In the genomic region with DNA sequence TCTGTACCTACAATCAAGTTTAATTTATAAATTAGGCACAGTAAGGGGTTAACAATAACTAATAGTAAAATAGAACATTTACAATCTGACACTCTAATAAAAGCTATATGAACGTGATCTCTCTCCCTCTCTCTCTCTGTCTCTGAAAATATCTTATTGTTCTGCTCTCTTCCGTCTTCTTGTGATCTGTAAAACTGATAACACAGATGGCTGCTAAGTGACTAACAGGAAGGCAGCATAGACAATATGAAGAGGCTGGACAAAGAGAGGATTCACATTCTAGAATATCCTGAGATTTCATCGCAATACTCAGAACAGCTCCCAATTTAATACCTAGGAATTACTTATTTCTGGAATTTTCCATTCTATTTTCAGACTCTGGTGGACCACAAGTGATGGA, we compare ENCODE assay signal across 22 cellular contexts.
"Had no signal": no experiment of that assay in that cellular context is flagged by ENCODE, and none has a peak within 500 bp of the region (broad histone marks: within the 10 kb centered on the region; RNA-seq: fewer than 3 reads in every experiment).

No MANE protein-coding gene starts in this region.

- H3K4me3 ChIP-seq: dorsolateral prefrontal cortex, gastrocnemius medialis, lung, ovary, psoas muscle, sigmoid colon, stomach, thyroid gland, vagina had no signal

- H3K27me3 ChIP-seq: gastrocnemius medialis, ovary, sigmoid colon, stomach, thyroid gland, vagina had no signal

- ATAC-seq: esophagus mucosa; gastrocnemius medialis; natural killer cell; psoas muscle; right cardiac atrium; stimulated activated effector memory CD8-positive, alpha-beta T cell treated with anti-CD3 and anti-CD28 coated beads, Interleukin-12 subunit alpha, Interleukin-12 subunit beta, amount 100 ng/mL, for 72 hours had no signal

- H3K27ac ChIP-seq: dorsolateral prefrontal cortex, epithelial cell of prostate, gastrocnemius medialis, ovary, psoas muscle, sigmoid colon, stomach, thyroid gland, vagina had no signal

- DNase-seq: dorsolateral prefrontal cortex; effector CD4-positive, alpha-beta T cell; foreskin fibroblast; gastrocnemius medialis; natural killer cell; occipital lobe; ovary; posterior cingulate gyrus; psoas muscle; right cardiac atrium; sigmoid colon; stimulated activated CD4-positive, alpha-beta T cell treated with anti-CD3 and anti-CD28 coated beads, Interleukin-2, amount 100 ng/mL, for 24 hours; stimulated activated CD4-positive, alpha-beta T cell treated with anti-CD3 and anti-CD28 coated beads, Interleukin-4, amount 100 ng/mL, for 24 hours; stimulated activated naive CD4-positive, alpha-beta T cell treated with Interleukin-2 at 50 U/mL for 16 hours; stomach; thyroid gland; trophoblast cell had no signal

- H3K36me3 ChIP-seq: gastrocnemius medialis, ovary, sigmoid colon, stomach, thyroid gland, vagina had no signal

- H3K9me3 ChIP-seq: gastrocnemius medialis, ovary, psoas muscle, sigmoid colon, stomach, thyroid gland, vagina had no signal

- H3K4me1 ChIP-seq: gastrocnemius medialis, psoas muscle, sigmoid colon, stomach, thyroid gland, vagina had no signal
